1 cellular context compared by ENCODE assay signal in genomic region chr19:45913874-45914830, GRCh38.
TF ChIP-seq lines count a peak whose summit lies in the region.

TSS of gene NANOS2 (minus strand) at chr19:45914778. CDS start at chr19:45914693, 85 bp downstream.

TF ChIP-seq in endothelial cell of umbilical vein, 7 proteins besides CTCF, POLR2A, EP300 and RAD21 (continued from another document):
- TF ChIP-seq, protein P1, sequence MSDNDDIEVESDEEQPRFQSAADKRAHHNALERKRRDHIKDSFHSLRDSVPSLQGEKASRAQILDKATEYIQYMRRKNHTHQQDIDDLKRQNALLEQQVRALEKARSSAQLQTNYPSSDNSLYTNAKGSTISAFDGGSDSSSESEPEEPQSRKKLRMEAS (IDR thresholded peaks at IDR 0.05; ENCODE audit: insufficient read depth, insufficient read length) = no peak
- TF ChIP-seq FOS (IDR thresholded peaks at IDR 0.05; ENCODE audit: borderline replicate concordance, insufficient read depth, low read length) = no peak
- TF ChIP-seq EZH2 (IDR thresholded peaks at IDR 0.05; ENCODE audit: borderline replicate concordance, low read depth, low read length, severe bottlenecking) = no peak
- TF ChIP-seq MYC (IDR thresholded peaks at IDR 0.05; ENCODE audit: low read depth, low read length) = no peak
